In the genomic region with DNA sequence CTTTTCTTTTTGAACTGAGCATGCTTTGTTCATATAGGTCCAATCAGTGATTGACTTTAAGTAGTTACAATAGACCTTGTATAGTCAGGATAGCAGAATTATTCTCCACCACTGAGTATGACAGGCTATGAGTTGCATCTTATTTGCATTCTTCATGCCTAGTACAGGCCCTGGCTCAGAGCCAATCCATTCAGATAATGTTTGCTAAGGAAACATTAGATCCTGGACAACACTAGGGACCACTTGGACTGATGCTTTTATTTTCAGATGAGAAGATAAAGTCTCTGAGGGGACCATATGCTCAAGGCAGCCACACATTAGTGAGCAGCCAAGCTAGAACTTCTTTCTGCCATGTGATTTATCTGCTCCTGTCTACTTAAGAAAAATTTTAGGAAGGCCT, we compare ENCODE assay signal across 17 cellular contexts.
DNase-seq lines count a peak whose midpoint lies in the region; ATAC-seq, FAIRE-seq and TF ChIP-seq lines count a peak whose summit lies in the region.
"Had no signal": no experiment of that assay in that cellular context is flagged by ENCODE, and none has a peak within 500 bp of the region (broad histone marks: within the 10 kb centered on the region; RNA-seq: fewer than 3 reads in every experiment).

No MANE protein-coding gene starts in this region.

- H3K9me3 Mint-ChIP-seq in CD4-positive, alpha-beta memory T cell: peaks cover 0 to 4% (median 0%) of the 10 kb centered on the region in 8 donors
- H3K9me3 Mint-ChIP-seq: natural killer cell treated with Interleukin-12 subunit alpha and Interleukin-12 subunit beta and Interleukin-15 and Interleukin-18, amount 100 ng/mL, for 72 hours; T-cell had no signal

- H3K27me3 ChIP-seq in CD4-positive, alpha-beta memory T cell (ENCODE audit: insufficient read depth, low read length): no peaks in the 10 kb centered on the region
- H3K27me3 ChIP-seq in Peyer's patch (no peaks in the 10 kb centered on the region), H7 (ENCODE audit: control insufficient read depth, insufficient read depth, low read length) (no peaks in the 10 kb centered on the region)
- H3K27me3 ChIP-seq: BLaER1 treated with 17β-estradiol and CSF1 and Interleukin-3, amounts not matched to agents 10 nM and 100 nM; hepatocyte had no signal

- H3K27ac Mint-ChIP-seq in CD4-positive, alpha-beta memory T cell: no peak overlapping the region
- H3K27ac Mint-ChIP-seq: activated CD4-positive, alpha-beta T cell treated with anti-CD3 and anti-CD28 coated beads, Interleukin-2, amount 10 ng/mL, durations not matched to agents 24 days and 14 days; activated T-cell treated with anti-CD3 and anti-CD28 coated beads, Interleukin-2, amount 50 U/mL, for 72 hours; natural killer cell treated with Interleukin-12 subunit alpha and Interleukin-12 subunit beta and Interleukin-15 and Interleukin-18, amount 100 ng/mL, for 72 hours; T-cell had no signal

- intact Hi-C loops in CD4-positive, alpha-beta memory T cell (cut with micrococcal nuclease): no loop called here

- no peak overlapping the region for H3K4me3 Mint-ChIP-seq in CD4-positive, alpha-beta memory T cell
- H3K4me3 Mint-ChIP-seq: activated CD4-positive, alpha-beta T cell treated with anti-CD3 and anti-CD28 coated beads, Interleukin-2, amount 10 ng/mL, durations not matched to agents 24 days and 14 days; activated T-cell treated with anti-CD3 and anti-CD28 coated beads, Interleukin-2, amount 50 U/mL, for 72 hours; natural killer cell treated with Interleukin-12 subunit alpha and Interleukin-12 subunit beta and Interleukin-15 and Interleukin-18, amount 100 ng/mL, for 72 hours; T-cell had no signal

- H3K4me1 ChIP-seq in CD4-positive, alpha-beta memory T cell (ENCODE audit: insufficient read depth, low read length): no peaks in the 10 kb centered on the region
- H3K4me1 ChIP-seq in Peyer's patch: peaks cover 0 to 6% (median 0%) of the 10 kb centered on the region in 4 donors

- TF ChIP-seq POLR2A in Peyer's patch (IDR thresholded peaks at IDR 0.05): no peak

- H3K36me3 ChIP-seq in CD4-positive, alpha-beta memory T cell (ENCODE audit: insufficient read depth, low read length): no peaks in the 10 kb centered on the region
- H3K36me3 ChIP-seq in Peyer's patch (no peaks in the 10 kb centered on the region), H7 (replicated peaks; ENCODE audit: control insufficient read depth, insufficient read depth, low read length) (no peaks in the 10 kb centered on the region)
- H3K36me3 ChIP-seq: BLaER1 treated with 17β-estradiol and CSF1 and Interleukin-3, amounts not matched to agents 10 nM and 100 nM had no signal

- no peaks in the 10 kb centered on the region for H3K36me3 Mint-ChIP-seq in CD4-positive, alpha-beta memory T cell
- H3K36me3 Mint-ChIP-seq: T-cell had no signal

- no peak for ATAC-seq in GM19455 (IDR thresholded peaks at IDR 0.05; ENCODE audit: unreplicated experiment)
- ATAC-seq: activated T-cell treated with anti-CD3 and anti-CD28 coated beads, Interleukin-2, amount 50 U/mL, for 72 hours; natural killer cell treated with Interleukin-12 subunit alpha and Interleukin-12 subunit beta and Interleukin-15 and Interleukin-18, amount 100 ng/mL, for 72 hours; sciatic nerve; T-cell had no signal

- no peak for TF ChIP-seq CTCF in D721Med (IDR thresholded peaks at IDR 0.05; ENCODE audit: insufficient read depth, missing control alignments)
- no peak for TF ChIP-seq CTCF in fibroblast of the aortic adventitia (IDR thresholded peaks at IDR 0.05; ENCODE audit: insufficient read depth, low read length)
- no peak for TF ChIP-seq CTCF in Peyer's patch (IDR thresholded peaks at IDR 0.05)

- CTCF ChIA-PET in CD4-positive, alpha-beta memory T cell (lab: Charles Lee; ENCODE audit: partially characterized antibody): no interaction called here

- H3K27ac ChIP-seq in CD4-positive, alpha-beta memory T cell (ENCODE audit: low read depth, low read length): no peak overlapping the region
- no peak overlapping the region for H3K27ac ChIP-seq in Peyer's patch
- H3K27ac ChIP-seq: BLaER1 treated with 17β-estradiol and CSF1 and Interleukin-3, amounts not matched to agents 10 nM and 100 nM; hepatocyte had no signal

- H3K4me1 Mint-ChIP-seq in CD4-positive, alpha-beta memory T cell: no peaks in the 10 kb centered on the region
- H3K4me1 Mint-ChIP-seq: T-cell had no signal

- H3K27me3 Mint-ChIP-seq in CD4-positive, alpha-beta memory T cell: peaks cover 1 to 6% of the 10 kb centered on the region in 2 donors
- H3K27me3 Mint-ChIP-seq: activated CD4-positive, alpha-beta T cell treated with anti-CD3 and anti-CD28 coated beads, Interleukin-2, amount 10 ng/mL, durations not matched to agents 24 days and 14 days had no signal

- FAIRE-seq in D721Med (lab: Jason Lieb, UNC): peak; percentile 6

- H3K4me3 ChIP-seq in fibroblast of the aortic adventitia (ENCODE audit: low read depth, low read length) (no peak overlapping the region), Peyer's patch (no peak overlapping the region), H7 (ENCODE audit: insufficient read depth, low read depth, low read length) (no peak overlapping the region)
- H3K4me3 ChIP-seq in CD4-positive, alpha-beta memory T cell (ENCODE audit: low read length in 2 of 2): no peak overlapping the region
- H3K4me3 ChIP-seq: BLaER1 treated with 17β-estradiol and CSF1 and Interleukin-3, amounts not matched to agents 10 nM and 100 nM; hepatocyte had no signal

- POLR2A ChIA-PET in CD4-positive, alpha-beta memory T cell (lab: Charles Lee; ENCODE audit: partially characterized antibody): no interaction called here

- no peak for DNase-seq in D721Med (ENCODE audit: insufficient read length, low spot score)
- DNase-seq in HCEC 1CT: peak; percentile 15
- peak; percentile 31 to 48 for DNase-seq in SHP77 (lab: John Stamatoyannopoulos, UW)
- DNase-seq in fibroblast of the aortic adventitia (ENCODE audit: low read depth): peak; percentile 42
- DNase-seq in CD4-positive, alpha-beta memory T cell: no peak
- DNase-seq in Peyer's patch: no peak
- no peak for DNase-seq in H7
- DNase-seq: activated CD4-positive, alpha-beta T cell treated with anti-CD3 and anti-CD28 coated beads, Interleukin-2, amount 10 ng/mL, durations not matched to agents 24 days and 14 days; activated T-cell treated with anti-CD3 and anti-CD28 coated beads, Interleukin-2, amount 50 U/mL, for 72 hours; effector memory CD4-positive, alpha-beta T cell; NCI-H1048; T-cell had no signal

- H3K9me3 ChIP-seq in CD4-positive, alpha-beta memory T cell (ENCODE audit: control insufficient read depth in 1 of 2, low read length in 2 of 2): no peaks in the 10 kb centered on the region
- no peaks in the 10 kb centered on the region for H3K9me3 ChIP-seq in Peyer's patch

Comparison
In these comparisons a context has a peak if more than half of its experiments do, and no peak if none do; other contexts are left out.
1. DNase-seq: peak in HCEC 1CT (single experiment), SHP77 (2 of 2) and fibroblast of the aortic adventitia (single experiment); none in D721Med (single experiment), CD4-positive, alpha-beta memory T cell (0 of 5), Peyer's patch (0 of 3) and H7 (single experiment).